9 cellular contexts compared by ENCODE assay signal in the genomic region with DNA sequence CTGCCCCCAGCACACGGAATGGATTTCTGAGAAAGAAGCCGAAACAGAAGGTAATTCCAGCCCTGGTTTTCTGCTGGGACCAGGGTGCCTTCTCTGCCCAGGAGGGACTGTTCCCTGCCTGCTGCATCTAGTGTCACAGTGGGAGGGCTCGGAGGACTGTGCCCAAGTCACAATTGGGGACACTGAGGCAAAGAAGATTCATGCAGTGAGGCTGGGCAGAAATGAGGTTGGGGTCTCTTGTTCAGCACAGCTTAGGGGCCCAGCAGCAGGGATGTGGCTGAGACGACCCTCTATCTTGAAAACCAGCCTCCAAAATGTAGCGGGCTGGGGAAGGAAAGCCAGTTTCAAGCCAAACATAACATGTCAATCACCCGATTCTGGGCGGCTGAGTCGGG. TPM values are rescaled to one million over a fixed set of nuclear protein-coding genes. Genes with fewer than 3 reads are reported as not detected.
DNase-seq lines count a peak whose midpoint lies in the region; ATAC-seq and TF ChIP-seq lines count a peak whose summit lies in the region.
"Had no signal": no experiment of that assay in that cellular context is flagged by ENCODE, and none has a peak within 500 bp of the region (broad histone marks: within the 10 kb centered on the region; RNA-seq: fewer than 3 reads in every experiment).

No MANE protein-coding gene starts in this region.

- peak overlapping the region; percentile 99 for H3K4me3 Mint-ChIP-seq in activated naive CD4-positive, alpha-beta T cell treated with anti-CD3 and anti-CD28 coated beads, Interleukin-2, amount 50 U/mL, for 24 hours
- H3K4me3 Mint-ChIP-seq in activated CD8-positive, alpha-beta T cell treated with anti-CD3 and anti-CD28 coated beads, Interleukin-2, amount 10 ng/mL, durations not matched to agents 7 days and 5 days = peak overlapping the region; percentile 97

- peaks cover 58% of the 10 kb centered on the region for H3K4me1 Mint-ChIP-seq in activated naive CD4-positive, alpha-beta T cell treated with anti-CD3 and anti-CD28 coated beads, Interleukin-2, amount 50 U/mL, for 24 hours
- H3K4me1 Mint-ChIP-seq in activated CD8-positive, alpha-beta T cell treated with anti-CD3 and anti-CD28 coated beads, Interleukin-2, amount 10 ng/mL, durations not matched to agents 7 days and 5 days (ENCODE audit: low read depth) = peaks cover 73% of the 10 kb centered on the region

- peaks cover 31% of the 10 kb centered on the region for H3K36me3 Mint-ChIP-seq in activated naive CD4-positive, alpha-beta T cell treated with anti-CD3 and anti-CD28 coated beads, Interleukin-2, amount 50 U/mL, for 24 hours
- peaks cover 22% of the 10 kb centered on the region for H3K36me3 Mint-ChIP-seq in activated CD8-positive, alpha-beta T cell treated with anti-CD3 and anti-CD28 coated beads, Interleukin-2, amount 10 ng/mL, durations not matched to agents 7 days and 5 days (ENCODE audit: low read depth)

- intact Hi-C loops in transverse colon (cut with DNase I; ENCODE audit: low total_unique reads) = no loop called here

- H3K27ac ChIP-seq in lung (ENCODE audit: low read depth in 1 of 2, low read length in 1 of 2) (peak overlapping the region in 1 of 2 donors; percentile 30), transverse colon (peak overlapping the region in 3 of 4 donors; percentile 0 to 41 (median 39))

- CTCF ChIA-PET in activated CD8-positive, alpha-beta T cell treated with anti-CD3 and anti-CD28 coated beads, Interleukin-2, amount 10 ng/mL, durations not matched to agents 7 days and 5 days (lab: Charles Lee) = interaction anchor here (0.7 to 9.0 kb wide), 5 partner anchors 24 to 168 kb away, joined by 3 to 84 read pairs (median 16); no protein-coding TSS in a partner anchor

- in situ Hi-C loops in transverse colon (cut with MboI; ENCODE audit: low pct_ligation_motif_present in 1 of 4, low pct_unique_long_range_greater_than_20kb in 1 of 4, low sequenced_read_pairs in 3 of 4) = no loop called here

- peak overlapping the region; percentile 99 for H3K27ac Mint-ChIP-seq in activated naive CD4-positive, alpha-beta T cell treated with anti-CD3 and anti-CD28 coated beads, Interleukin-2, amount 50 U/mL, for 24 hours
- H3K27ac Mint-ChIP-seq in activated CD8-positive, alpha-beta T cell treated with anti-CD3 and anti-CD28 coated beads, Interleukin-2, amount 10 ng/mL, durations not matched to agents 7 days and 5 days = peak overlapping the region; percentile 94

- H3K4me1 ChIP-seq in lung (ENCODE audit: control insufficient read depth in 2 of 2, insufficient read depth in 2 of 2, low read length in 2 of 2) (peaks cover 0 to 18% of the 10 kb centered on the region in 2 donors), transverse colon (peaks cover 0 to 22% (median 4%) of the 10 kb centered on the region in 4 donors)

- no peaks in the 10 kb centered on the region for H3K36me3 ChIP-seq in lung (ENCODE audit: control insufficient read depth in 2 of 2, insufficient read depth in 2 of 2, low read length in 2 of 2)
- no peaks in the 10 kb centered on the region for H3K36me3 ChIP-seq in transverse colon

- DNase-seq in activated naive CD4-positive, alpha-beta T cell (lab: John Stamatoyannopoulos, UW) = no peak
- no peak for DNase-seq in activated CD8-positive, alpha-beta T cell treated with anti-CD3 and anti-CD28 coated beads, Interleukin-2, amount 10 ng/mL, durations not matched to agents 7 days and 5 days
- DNase-seq in lung (ENCODE audit: low spot score) (no peak), transverse colon (no peak), NK-92 (lab: John Stamatoyannopoulos, UW; ENCODE audit: unreplicated experiment) (no peak), NCI-H526 (lab: John Stamatoyannopoulos, UW) (no peak), amniotic stem cell (lab: John Stamatoyannopoulos, UW) (no peak)
- DNase-seq: NCI-H774 had no signal

- H3K27me3 ChIP-seq in lung (ENCODE audit: control insufficient read depth, insufficient read depth) = no peaks in the 10 kb centered on the region
- H3K27me3 ChIP-seq in transverse colon = peaks cover 6% of the 10 kb centered on the region

- no peak for TF ChIP-seq EP300 in transverse colon (IDR thresholded peaks at IDR 0.05; ENCODE audit: low read depth)

- TF ChIP-seq POLR2A in transverse colon (IDR thresholded peaks at IDR 0.05) = no peak

- ATAC-seq in activated CD8-positive, alpha-beta T cell treated with anti-CD3 and anti-CD28 coated beads, Interleukin-2, amount 10 ng/mL, durations not matched to agents 7 days and 5 days = no peak
- no peak for ATAC-seq in lung (ENCODE audit: insufficient read depth, low FRiP score)

- peak overlapping the region; percentile 20 for H3K4me3 ChIP-seq in lung
- peak overlapping the region in 2 of 4 donors; percentile 2 to 30 for H3K4me3 ChIP-seq in transverse colon

- POLR2A ChIA-PET in activated CD8-positive, alpha-beta T cell treated with anti-CD3 and anti-CD28 coated beads, Interleukin-2, amount 10 ng/mL, durations not matched to agents 7 days and 5 days (lab: Charles Lee) = interaction anchor here (0.8 to 8.1 kb wide), 17 partner anchors 14 to 229 kb away, joined by 3 to 100 read pairs (median 5); partner anchors contain the start of genes GTF3C1, KATNIP and KDM8

- 34 to 36% methylated on average over 8 of the region's 8 CpGs for WGBS in lung, 2 donors
- 63% methylated on average over 8 of the region's 8 CpGs; no CpG with 5 or more reads in 1 of the 2 donors for WGBS in transverse colon (ENCODE audit: low coverage in 1 of 2), 2 donors

- no peaks in the 10 kb centered on the region for H3K27me3 Mint-ChIP-seq in activated naive CD4-positive, alpha-beta T cell treated with anti-CD3 and anti-CD28 coated beads, Interleukin-2, amount 50 U/mL, for 24 hours
- no peaks in the 10 kb centered on the region for H3K27me3 Mint-ChIP-seq in activated CD8-positive, alpha-beta T cell treated with anti-CD3 and anti-CD28 coated beads, Interleukin-2, amount 10 ng/mL, durations not matched to agents 7 days and 5 days (ENCODE audit: low read depth)

- no peaks in the 10 kb centered on the region for H3K9me3 Mint-ChIP-seq in activated naive CD4-positive, alpha-beta T cell treated with anti-CD3 and anti-CD28 coated beads, Interleukin-2, amount 50 U/mL, for 24 hours
- no peaks in the 10 kb centered on the region for H3K9me3 Mint-ChIP-seq in activated CD8-positive, alpha-beta T cell treated with anti-CD3 and anti-CD28 coated beads, Interleukin-2, amount 10 ng/mL, durations not matched to agents 7 days and 5 days (ENCODE audit: insufficient read depth)

- no peak for TF ChIP-seq CTCF in lung (IDR thresholded peaks at IDR 0.05; ENCODE audit: control extremely low read depth, extremely low read depth)
- TF ChIP-seq CTCF in transverse colon (IDR thresholded peaks at IDR 0.05) = no peak

- no peaks in the 10 kb centered on the region for H3K9me3 ChIP-seq in lung (ENCODE audit: control insufficient read depth in 2 of 2, insufficient read depth in 1 of 2, low read length in 1 of 2)
- H3K9me3 ChIP-seq in transverse colon = no peaks in the 10 kb centered on the region

RNA-seq across cellular contexts. Expression of gene IL21R, which starts 0.6 kb away (rescaled TPM):
- 10 to 100 TPM; 23.5 to 24.2 TPM for total RNA-seq in activated CD8-positive, alpha-beta T cell treated with anti-CD3 and anti-CD28 coated beads, Interleukin-2, amount 10 ng/mL, durations not matched to agents 7 days and 5 days
- total RNA-seq in lung (1 to 10 TPM; 3.4 to 6.3 TPM), transverse colon (1 to 10 TPM in 1 of 4 donors, under 1 TPM in 2, not detected in 1; 0.20 to 1.1 (median 0.27) TPM)
- polyA plus RNA-seq in lung = 1 to 10 TPM; 1.0 to 4.6 TPM
